ENCODE assay signal across 8 cellular contexts in genomic region chr11:16604784-16605439, GRCh38.
DNase-seq lines count a peak whose midpoint lies in the region; ATAC-seq lines count a peak whose summit lies in the region.

No MANE protein-coding gene starts in this region.

- peak overlapping the region; percentile 31 for H3K27ac ChIP-seq in CD8-positive, alpha-beta memory T cell (ENCODE audit: low read depth, low read length)
- peak overlapping the region; percentile 62 for H3K27ac ChIP-seq in neuronal stem cell (replicated peaks; ENCODE audit: low read length)

- peak overlapping the region; percentile 93 for H3K18ac ChIP-seq in neuronal stem cell (ENCODE audit: low read length)

- peak overlapping the region; percentile 10 for H4K91ac ChIP-seq in neuronal stem cell (ENCODE audit: low read depth, low read length, poor library complexity)

- DNase-seq in CD8-positive, alpha-beta memory T cell: no peak
- DNase-seq in HPDE6-E6E7 (ENCODE audit: extremely low spot score) (peak; percentile 23), foreskin melanocyte (peak; percentile 35), neuronal stem cell (ENCODE audit: low spot score) (peak; percentile 40), COR-L47 (lab: John Stamatoyannopoulos, UW) (no peak), cerebellar nuclear complex (lab: John Stamatoyannopoulos, UW) (no peak)
- peak; percentile 30 for DNase-seq in activated CD4-positive, alpha-beta memory T cell treated with anti-CD3 and anti-CD28 coated beads for 36 hours

- H3K9ac ChIP-seq in neuronal stem cell (ENCODE audit: low read depth, low read length, poor library complexity): peak overlapping the region; percentile 93

- no peaks in the 10 kb centered on the region for H3K36me3 ChIP-seq in CD8-positive, alpha-beta memory T cell (ENCODE audit: insufficient read depth, low read length)
- no peaks in the 10 kb centered on the region for H3K36me3 ChIP-seq in neuronal stem cell (replicated peaks in 1 of 2; ENCODE audit: control insufficient read depth in 2 of 2, insufficient read depth in 2 of 2, low read length in 2 of 2)

- H3K27ac Mint-ChIP-seq in CD8-positive, alpha-beta memory T cell: peak overlapping the region in 2 of 8 donors; percentile 27 to 43
- no peak overlapping the region for H3K27ac Mint-ChIP-seq in activated CD4-positive, alpha-beta memory T cell treated with anti-CD3 and anti-CD28 coated beads for 36 hours

- POLR2A ChIA-PET in CD8-positive, alpha-beta memory T cell (lab: Charles Lee): no interaction called here
- POLR2A ChIA-PET in activated CD4-positive, alpha-beta memory T cell treated with anti-CD3 and anti-CD28 coated beads for 36 hours (lab: Charles Lee): interaction anchor here (1.0 kb wide), 1 partner anchor 133 kb away, joined by 3 read pairs; the partner anchor contains the start of gene C11orf58

- no peak overlapping the region for H3K14ac ChIP-seq in neuronal stem cell (ENCODE audit: low read length)

- peaks cover 29% of the 10 kb centered on the region for H3K4me1 ChIP-seq in CD8-positive, alpha-beta memory T cell (ENCODE audit: insufficient read depth, low read length)
- H3K4me1 ChIP-seq in neuronal stem cell (ENCODE audit: control insufficient read depth in 2 of 2, insufficient read depth in 1 of 2, low read depth in 1 of 2, low read length in 2 of 2): peaks cover 5 to 6% of the 10 kb centered on the region in 2 donors

- peak overlapping the region in 6 of 7 donors; percentile 77 to 91 (median 82) for H3K4me3 Mint-ChIP-seq in CD8-positive, alpha-beta memory T cell
- H3K4me3 Mint-ChIP-seq in activated CD4-positive, alpha-beta memory T cell treated with anti-CD3 and anti-CD28 coated beads for 36 hours: peak overlapping the region; percentile 75

- peaks cover 0 to 4% (median 2%) of the 10 kb centered on the region in 3 donors for H3K36me3 Mint-ChIP-seq in CD8-positive, alpha-beta memory T cell
- peaks cover 3% of the 10 kb centered on the region for H3K36me3 Mint-ChIP-seq in activated CD4-positive, alpha-beta memory T cell treated with anti-CD3 and anti-CD28 coated beads for 36 hours

- H2BK120ac ChIP-seq in neuronal stem cell (ENCODE audit: low read depth, low read length): peak overlapping the region; percentile 93

- H3K4me2 ChIP-seq in neuronal stem cell (ENCODE audit: insufficient read depth, low read length, poor library complexity, severe bottlenecking): peak overlapping the region; percentile 90

- CTCF ChIA-PET in CD8-positive, alpha-beta memory T cell (lab: Charles Lee): interaction anchor here (1.2 to 2.3 kb wide), 2 partner anchors 10 to 32 kb away, joined by 3 to 9 read pairs; no protein-coding TSS in a partner anchor
- CTCF ChIA-PET in activated CD4-positive, alpha-beta memory T cell treated with anti-CD3 and anti-CD28 coated beads for 36 hours (lab: Charles Lee): interaction anchor here (1.0 to 4.2 kb wide), 2 partner anchors 9 kb away, joined by 3 to 25 read pairs; no protein-coding TSS in a partner anchor

- intact Hi-C loops in activated CD4-positive, alpha-beta memory T cell treated with anti-CD3 and anti-CD28 coated beads for 36 hours (cut with micrococcal nuclease): loop anchor here (5.0 kb wide), 3 partner anchors 93 to 788 kb away; no protein-coding TSS in a partner anchor

- peak overlapping the region; percentile 21 for H3K23ac ChIP-seq in neuronal stem cell (ENCODE audit: low read depth, low read length, poor library complexity)

- H2BK12ac ChIP-seq in neuronal stem cell (ENCODE audit: low read length): peak overlapping the region; percentile 25

- peaks cover 36 to 64% of the 10 kb centered on the region in 2 donors for H3K27me3 Mint-ChIP-seq in CD8-positive, alpha-beta memory T cell
- peaks cover 48% of the 10 kb centered on the region for H3K27me3 Mint-ChIP-seq in activated CD4-positive, alpha-beta memory T cell treated with anti-CD3 and anti-CD28 coated beads for 36 hours

- peaks cover 2% of the 10 kb centered on the region for H3K79me1 ChIP-seq in neuronal stem cell (ENCODE audit: low read depth, low read length)

- H2AFZ ChIP-seq in neuronal stem cell (ENCODE audit: low read length): peak overlapping the region; percentile 84

- peaks cover 0 to 12% (median 6%) of the 10 kb centered on the region in 5 donors for H3K9me3 Mint-ChIP-seq in CD8-positive, alpha-beta memory T cell
- no peaks in the 10 kb centered on the region for H3K9me3 Mint-ChIP-seq in activated CD4-positive, alpha-beta memory T cell treated with anti-CD3 and anti-CD28 coated beads for 36 hours

- H4K8ac ChIP-seq in neuronal stem cell (ENCODE audit: low read depth, low read length): no peak overlapping the region

- H2BK15ac ChIP-seq in neuronal stem cell (ENCODE audit: low read length): peak overlapping the region; percentile 56

- H3K4me3 ChIP-seq in CD8-positive, alpha-beta memory T cell (ENCODE audit: low read length): peak overlapping the region; percentile 50
- peak overlapping the region; percentile 65 to 90 for H3K4me3 ChIP-seq in neuronal stem cell (ENCODE audit: low read length in 2 of 2)

- H3K27me3 ChIP-seq in CD8-positive, alpha-beta memory T cell (ENCODE audit: insufficient read depth, low read length, poor library complexity, severe bottlenecking): peaks cover 57% of the 10 kb centered on the region
- peaks cover 0 to 23% (median 12%) of the 10 kb centered on the region in 3 experiments for H3K27me3 ChIP-seq in neuronal stem cell (ENCODE audit: control insufficient read depth in 3 of 3, insufficient read depth in 3 of 3, low read depth in 1 of 3, low read length in 3 of 3)

- peaks cover 23 to 32% (median 28%) of the 10 kb centered on the region in 3 donors for H3K4me1 Mint-ChIP-seq in CD8-positive, alpha-beta memory T cell
- peaks cover 23% of the 10 kb centered on the region for H3K4me1 Mint-ChIP-seq in activated CD4-positive, alpha-beta memory T cell treated with anti-CD3 and anti-CD28 coated beads for 36 hours (ENCODE audit: low read depth)

- H3K4ac ChIP-seq in neuronal stem cell (ENCODE audit: low read length): no peak overlapping the region

- peak overlapping the region; percentile 94 for H2BK5ac ChIP-seq in neuronal stem cell (ENCODE audit: low read length)

- no peak for ATAC-seq in HG02759 (IDR thresholded peaks at IDR 0.05; ENCODE audit: unreplicated experiment)

- no peaks in the 10 kb centered on the region for H3K9me3 ChIP-seq in CD8-positive, alpha-beta memory T cell (ENCODE audit: low read length)
- peaks cover 0 to 5% of the 10 kb centered on the region in 2 donors for H3K9me3 ChIP-seq in neuronal stem cell (replicated peaks in 1 of 2; ENCODE audit: control insufficient read depth in 2 of 2, insufficient read depth in 1 of 2, low read depth in 1 of 2, low read length in 2 of 2)

- H2AK5ac ChIP-seq in neuronal stem cell (ENCODE audit: low read depth, low read length): peak overlapping the region; percentile 71

- WGBS in neuronal stem cell (ENCODE audit: extremely low coverage in 2 of 2, insufficient read length in 2 of 2, insufficient replicate concordance in 1 of 2), 2 donors: no CpG with 5 or more reads among the region's 59 CpGs

Comparison
In these comparisons a context has a peak if more than half of its experiments do, and no peak if none do; other contexts are left out.
1. DNase-seq: peak in HPDE6-E6E7 (single experiment), activated CD4-positive, alpha-beta memory T cell treated with anti-CD3 and anti-CD28 coated beads for 36 hours (single experiment), foreskin melanocyte (single experiment) and neuronal stem cell (single experiment); none in CD8-positive, alpha-beta memory T cell (0 of 5), COR-L47 (single experiment) and cerebellar nuclear complex (0 of 2).